In genomic region chr7:112573302-112574039, GRCh38 we compare ENCODE assay signal across 15 cellular contexts.
A peak's percentile ranks its signal among the peaks of the same experiment; 100 is the strongest.
DNase-seq lines count a peak whose midpoint lies in the region; ATAC-seq, FAIRE-seq and TF ChIP-seq lines count a peak whose summit lies in the region.
"Had no signal": no experiment of that assay in that cellular context is flagged by ENCODE, and none has a peak within 500 bp of the region (broad histone marks: within the 10 kb centered on the region; RNA-seq: fewer than 3 reads in every experiment).

No MANE protein-coding gene starts in this region.

- no peaks in the 10 kb centered on the region for H3K9me3 ChIP-seq in CD8-positive, alpha-beta T cell (ENCODE audit: low read length)
- no peaks in the 10 kb centered on the region for H3K9me3 ChIP-seq in Karpas-422 (ENCODE audit: low read length)
- H3K9me3 ChIP-seq in HepG2 (ENCODE audit: low read length): no peaks in the 10 kb centered on the region
- H3K9me3 ChIP-seq in esophagus squamous epithelium: no peaks in the 10 kb centered on the region
- H3K9me3 ChIP-seq: sigmoid colon, vagina had no signal

- H3K9me3 Mint-ChIP-seq in CD8-positive, alpha-beta T cell: peaks cover 5% of the 10 kb centered on the region

- WGBS in HepG2 (ENCODE audit: low lambda C conversion rate): 28% methylated on average over 4 of the region's 6 CpGs
- WGBS in esophagus squamous epithelium, 2 donors: 48 to 54% methylated on average over 6 of the region's 6 CpGs

- POLR2A ChIA-PET in CD8-positive, alpha-beta T cell (lab: Charles Lee): no interaction called here
- POLR2A ChIA-PET in HepG2 (lab: Yijun Ruan, JAX): no interaction called here

- no peak for ATAC-seq in CD8-positive, alpha-beta T cell
- ATAC-seq in HepG2 (peak; percentile 39; the same call in 1 of the 3 replicates), HG03442 (IDR thresholded peaks at IDR 0.05; ENCODE audit: unreplicated experiment) (no peak)

- no peak for TF ChIP-seq CTCF in CD8-positive, alpha-beta T cell (IDR thresholded peaks at IDR 0.05)
- TF ChIP-seq CTCF in choroid plexus epithelial cell (conservative IDR thresholded peaks at IDR 0.05; ENCODE audit: low read depth, low read length) (no peak), HepG2 (CRISPR knock-in tag; IDR thresholded peaks at IDR 0.05) (no peak), esophagus squamous epithelium (IDR thresholded peaks at IDR 0.05) (no peak)

- H3K27me3 Mint-ChIP-seq in CD8-positive, alpha-beta T cell (ENCODE audit: low read depth): peaks cover under 1% of the 10 kb centered on the region
- H3K27me3 Mint-ChIP-seq: activated T-cell treated with anti-CD3 and anti-CD28 coated beads, Interleukin-2, amount 50 U/mL, for 24 hours; central memory CD8-positive, alpha-beta T cell had no signal

- TF ChIP-seq EP300 in HepG2 (IDR thresholded peaks at IDR 0.05; ENCODE audit: low read depth in 2 of 2, low read length in 2 of 2) (no peak), HepG2 (CRISPR knock-in tag; IDR thresholded peaks at IDR 0.05; ENCODE audit: borderline replicate concordance) (no peak)

- peaks cover 5% of the 10 kb centered on the region for H3K4me1 ChIP-seq in CD8-positive, alpha-beta T cell (ENCODE audit: insufficient read depth, low read length)
- H3K4me1 ChIP-seq in Karpas-422 (ENCODE audit: low read length) (peaks cover 14% of the 10 kb centered on the region), HepG2 (ENCODE audit: insufficient read depth, low read length) (peaks cover 29% of the 10 kb centered on the region), esophagus squamous epithelium (peaks cover 0 to 17% (median 0%) of the 10 kb centered on the region in 3 donors)

- intact Hi-C loops in CD8-positive, alpha-beta T cell (cut with DNase I, micrococcal nuclease): no loop called here
- intact Hi-C loops in HepG2 (cut with micrococcal nuclease; ENCODE audit: unreplicated experiment) (no loop called here), esophagus squamous epithelium (cut with DNase I) (no loop called here)

- peaks cover 14% of the 10 kb centered on the region for H3K4me1 Mint-ChIP-seq in CD8-positive, alpha-beta T cell (ENCODE audit: low read depth)
- H3K4me1 Mint-ChIP-seq: central memory CD8-positive, alpha-beta T cell had no signal

- DNase-seq in CD8-positive, alpha-beta T cell: no peak
- DNase-seq in Karpas-422: no peak
- peak; percentile 13 for DNase-seq in choroid plexus epithelial cell (ENCODE audit: low read depth)
- no peak for DNase-seq in HepG2 (ENCODE audit: low spot score)
- DNase-seq in epidermal melanocyte (ENCODE audit: insufficient read length, low spot score): no peak
- no peak for DNase-seq in NAMALWA (ENCODE audit: low spot score)
- DNase-seq in esophagus squamous epithelium (lab: John Stamatoyannopoulos, UW): no peak
- DNase-seq: activated T-cell treated with anti-CD3 and anti-CD28 coated beads, Interleukin-2, amount 50 U/mL, for 24 hours; sigmoid colon; T1000 had no signal

- BruUV-seq in HepG2 (replicated peaks; lab: Mats Ljungman, UMichigan): no TSS peak

- in situ Hi-C loops in HepG2 (cut with HindIII; ENCODE audit: extremely low pct_ligation_motif_present, low pct_unique_long_range_greater_than_20kb): no loop called here

- no peak overlapping the region for H3K4me3 Mint-ChIP-seq in CD8-positive, alpha-beta T cell
- H3K4me3 Mint-ChIP-seq: activated T-cell treated with anti-CD3 and anti-CD28 coated beads, Interleukin-2, amount 50 U/mL, for 24 hours; central memory CD8-positive, alpha-beta T cell; memory B cell had no signal

- H2AFZ ChIP-seq in Karpas-422 (ENCODE audit: low read length) (no peak overlapping the region), HepG2 (ENCODE audit: low read length) (no peak overlapping the region)

- no peak overlapping the region for H3K4me3 ChIP-seq in CD8-positive, alpha-beta T cell (ENCODE audit: low read depth, low read length)
- no peak overlapping the region for H3K4me3 ChIP-seq in Karpas-422 (ENCODE audit: low read length)
- H3K4me3 ChIP-seq in choroid plexus epithelial cell (ENCODE audit: low read depth, low read length): no peak overlapping the region
- H3K4me3 ChIP-seq in HepG2 (replicated peaks in 1 of 3; ENCODE audit: insufficient read depth in 1 of 3, low read depth in 2 of 3, low read length in 3 of 3): no peak overlapping the region
- H3K4me3 ChIP-seq in esophagus squamous epithelium: no peak overlapping the region
- H3K4me3 ChIP-seq: sigmoid colon, vagina had no signal

- no peak for FAIRE-seq in HepG2 (lab: Jason Lieb, UNC)
- FAIRE-seq: frontal cortex had no signal

- no peak for TF ChIP-seq RAD21 in HepG2 (CRISPR knock-in tag; IDR thresholded peaks at IDR 0.05)

- TF ChIP-seq POLR2A in HepG2 (IDR thresholded peaks at IDR 0.05; ENCODE audit: insufficient read depth in 1 of 2, low read depth in 2 of 2, low read length in 2 of 2): no peak
- TF ChIP-seq POLR2A in esophagus squamous epithelium (IDR thresholded peaks at IDR 0.05): no peak

- no peaks in the 10 kb centered on the region for H3K79me2 ChIP-seq in Karpas-422 (ENCODE audit: low read length)
- H3K79me2 ChIP-seq in HepG2 (ENCODE audit: insufficient read depth, low read length): no peaks in the 10 kb centered on the region

- no peaks in the 10 kb centered on the region for H4K20me1 ChIP-seq in Karpas-422 (ENCODE audit: insufficient read depth, low read depth, low read length)
- no peaks in the 10 kb centered on the region for H4K20me1 ChIP-seq in HepG2 (ENCODE audit: insufficient read depth, low read length)

- no peaks in the 10 kb centered on the region for H3K36me3 ChIP-seq in CD8-positive, alpha-beta T cell (ENCODE audit: insufficient read depth, low read length)
- no peaks in the 10 kb centered on the region for H3K36me3 ChIP-seq in Karpas-422 (ENCODE audit: insufficient read depth, low read length)
- H3K36me3 ChIP-seq in HepG2 (replicated peaks in 1 of 2; ENCODE audit: control insufficient read depth in 1 of 2, insufficient read depth in 2 of 2, low read length in 2 of 2): no peaks in the 10 kb centered on the region
- H3K36me3 ChIP-seq in esophagus squamous epithelium: no peaks in the 10 kb centered on the region
- H3K36me3 ChIP-seq: sigmoid colon, vagina had no signal

- H3K4me2 ChIP-seq in Karpas-422 (ENCODE audit: low read depth, low read length, poor library complexity, severe bottlenecking) (peak overlapping the region; percentile 14), HepG2 (ENCODE audit: low read depth, low read length) (no peak overlapping the region)

- no peaks in the 10 kb centered on the region for H3K9me2 ChIP-seq in Karpas-422 (replicated peaks; ENCODE audit: insufficient read depth, low read length)

- H3K27ac ChIP-seq in CD8-positive, alpha-beta T cell (ENCODE audit: low read depth, low read length): no peak overlapping the region
- no peak overlapping the region for H3K27ac ChIP-seq in Karpas-422 (ENCODE audit: low read length)
- H3K27ac ChIP-seq in HepG2 (ENCODE audit: extremely low read length, insufficient read depth, low read length): no peak overlapping the region
- H3K27ac ChIP-seq in esophagus squamous epithelium: no peak overlapping the region
- H3K27ac ChIP-seq: vagina had no signal

- no peaks in the 10 kb centered on the region for H3K27me3 ChIP-seq in CD8-positive, alpha-beta T cell (ENCODE audit: insufficient read depth, low read length)
- no peaks in the 10 kb centered on the region for H3K27me3 ChIP-seq in Karpas-422 (ENCODE audit: low read length)
- H3K27me3 ChIP-seq in HepG2 (ENCODE audit: control insufficient read depth in 1 of 2, insufficient read depth in 2 of 2, low read length in 2 of 2): 0 out of 5 replicates have a peak, but pooled peaks cover 0 to 4% of the 10 kb centered on the region in 2 experiments
- H3K27me3 ChIP-seq in esophagus squamous epithelium: no peaks in the 10 kb centered on the region
- H3K27me3 ChIP-seq: sigmoid colon, vagina had no signal

- H3K27ac Mint-ChIP-seq in CD8-positive, alpha-beta T cell: peak overlapping the region; percentile 15
- H3K27ac Mint-ChIP-seq: activated T-cell treated with anti-CD3 and anti-CD28 coated beads, Interleukin-2, amount 50 U/mL, for 24 hours; memory B cell had no signal

- CTCF ChIA-PET in CD8-positive, alpha-beta T cell (lab: Charles Lee): no interaction called here
- CTCF ChIA-PET in HepG2 (lab: Yijun Ruan, JAX; ENCODE audit: low intra/inter-chr PET ratio, low total read pairs): no interaction called here

- H3K9ac ChIP-seq in Karpas-422 (ENCODE audit: low read length) (no peak overlapping the region), HepG2 (ENCODE audit: insufficient read depth, low read depth, low read length) (no peak overlapping the region)

- H3K36me3 Mint-ChIP-seq in CD8-positive, alpha-beta T cell: no peaks in the 10 kb centered on the region

TF ChIP-seq in HepG2, 621 proteins besides CTCF, POLR2A, EP300 and RAD21 (continues in another document):
- TF ChIP-seq JUN (CRISPR knock-in tag; IDR thresholded peaks at IDR 0.05): no peak
- no peak for TF ChIP-seq YEATS4 (CRISPR knock-in tag; IDR thresholded peaks at IDR 0.05; ENCODE audit: borderline replicate concordance)
- no peak for TF ChIP-seq ZBTB42 (CRISPR knock-in tag; IDR thresholded peaks at IDR 0.05)
- TF ChIP-seq, protein P1, sequence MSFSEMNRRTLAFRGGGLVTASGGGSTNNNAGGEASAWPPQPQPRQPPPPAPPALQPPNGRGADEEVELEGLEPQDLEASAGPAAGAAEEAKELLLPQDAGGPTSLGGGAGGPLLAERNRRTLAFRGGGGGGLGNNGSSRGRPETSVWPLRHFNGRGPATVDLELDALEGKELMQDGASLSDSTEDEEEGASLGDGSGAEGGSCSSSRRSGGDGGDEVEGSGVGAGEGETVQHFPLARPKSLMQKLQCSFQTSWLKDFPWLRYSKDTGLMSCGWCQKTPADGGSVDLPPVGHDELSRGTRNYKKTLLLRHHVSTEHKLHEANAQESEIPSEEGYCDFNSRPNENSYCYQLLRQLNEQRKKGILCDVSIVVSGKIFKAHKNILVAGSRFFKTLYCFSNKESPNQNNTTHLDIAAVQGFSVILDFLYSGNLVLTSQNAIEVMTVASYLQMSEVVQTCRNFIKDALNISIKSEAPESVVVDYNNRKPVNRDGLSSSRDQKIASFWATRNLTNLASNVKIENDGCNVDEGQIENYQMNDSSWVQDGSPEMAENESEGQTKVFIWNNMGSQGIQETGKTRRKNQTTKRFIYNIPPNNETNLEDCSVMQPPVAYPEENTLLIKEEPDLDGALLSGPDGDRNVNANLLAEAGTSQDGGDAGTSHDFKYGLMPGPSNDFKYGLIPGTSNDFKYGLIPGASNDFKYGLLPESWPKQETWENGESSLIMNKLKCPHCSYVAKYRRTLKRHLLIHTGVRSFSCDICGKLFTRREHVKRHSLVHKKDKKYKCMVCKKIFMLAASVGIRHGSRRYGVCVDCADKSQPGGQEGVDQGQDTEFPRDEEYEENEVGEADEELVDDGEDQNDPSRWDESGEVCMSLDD (CRISPR knock-in tag; IDR thresholded peaks at IDR 0.05; ENCODE audit: borderline replicate concordance): no peak
- no peak for TF ChIP-seq HHEX (CRISPR knock-in tag; IDR thresholded peaks at IDR 0.05)
- no peak for TF ChIP-seq GFI1 (CRISPR knock-in tag; IDR thresholded peaks at IDR 0.05; ENCODE audit: borderline replicate concordance)
